Comparison of ENCODE assay signal across 6 cellular contexts in the genomic region with DNA sequence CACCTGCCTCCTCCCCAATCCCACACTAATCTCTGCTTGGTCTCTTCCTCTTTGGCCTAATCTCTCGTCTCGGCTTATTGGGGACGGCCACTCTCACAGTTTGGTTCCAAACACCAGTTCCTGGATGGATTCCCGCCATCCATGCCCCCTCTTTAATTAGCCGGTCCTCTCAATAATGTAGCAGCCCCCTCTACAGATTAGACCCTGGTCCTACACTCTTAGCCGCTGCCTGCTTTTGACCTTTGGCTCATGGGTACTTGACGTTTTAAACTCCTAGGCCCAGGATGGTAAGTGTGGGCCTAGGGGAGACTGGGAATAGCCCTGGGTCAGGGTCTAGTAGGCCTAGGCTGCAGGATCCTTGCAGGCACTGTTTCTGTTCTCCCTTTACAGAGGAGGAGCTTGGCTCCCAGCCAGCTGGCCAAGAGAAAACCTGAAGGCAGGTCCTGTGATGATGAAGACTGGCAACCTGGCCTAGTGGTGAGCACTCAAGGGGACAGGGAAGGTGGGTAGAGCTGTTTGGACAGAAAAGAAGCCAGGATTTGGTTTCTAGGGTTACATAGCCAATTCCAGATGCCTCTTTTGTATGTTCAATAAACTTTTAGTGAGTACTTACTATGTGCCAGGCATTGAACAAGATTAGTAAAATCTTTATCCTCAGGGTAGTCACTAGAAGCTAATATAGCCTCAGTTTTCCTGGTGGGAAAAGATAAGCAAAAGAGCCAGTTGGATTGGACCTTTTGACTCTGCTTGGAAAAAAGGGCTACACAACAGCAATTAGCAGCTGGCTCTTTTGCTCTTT. TPM values are rescaled to one million over a fixed set of nuclear protein-coding genes. Genes with fewer than 3 reads are reported as not detected.
DNase-seq lines count a peak whose midpoint lies in the region; ATAC-seq and TF ChIP-seq lines count a peak whose summit lies in the region.

No MANE protein-coding gene starts in this region.

- TF ChIP-seq CTCF in colonic mucosa (IDR thresholded peaks at IDR 0.05) (no peak), prostate gland (IDR thresholded peaks at IDR 0.05) (no peak)

- DNase-seq in NCI-H1436 (lab: John Stamatoyannopoulos, UW), result peak; percentile 58
- no peak for DNase-seq in NCI-H1436 treated with DMSO at 0.1 percent for 48 hours (lab: John Stamatoyannopoulos, UW)
- DNase-seq in NCI-H524 (lab: John Stamatoyannopoulos, UW), result peak; percentile 14 to 62
- DNase-seq in colonic mucosa, result peak; percentile 82
- DNase-seq in prostate gland (ENCODE audit: low spot score), result no peak

- ATAC-seq in GM18861 (IDR thresholded peaks at IDR 0.05; ENCODE audit: unreplicated experiment), result no peak

- H3K27ac ChIP-seq in colonic mucosa, result no peak overlapping the region
- H3K27ac ChIP-seq in prostate gland, result no peak overlapping the region

- no peaks in the 10 kb centered on the region for H3K9me3 ChIP-seq in colonic mucosa
- H3K9me3 ChIP-seq in prostate gland, result no peaks in the 10 kb centered on the region

- peak overlapping the region in 1 of 2 donors; percentile 21 for H3K9ac ChIP-seq in colonic mucosa (ENCODE audit: low read depth in 2 of 2, low read length in 2 of 2)

- intact Hi-C loops in colonic mucosa (cut with DNase I), result loop anchor here (10.0 kb wide), 1 partner anchor 96 kb away; a partner anchor contains a TSS
- intact Hi-C loops in prostate gland (cut with DNase I), result no loop called here

- H3K4me3 ChIP-seq in colonic mucosa, result peak overlapping the region; percentile 65
- peak overlapping the region; percentile 38 to 39 for H3K4me3 ChIP-seq in prostate gland

- H3K4me1 ChIP-seq in colonic mucosa (no peaks in the 10 kb centered on the region), prostate gland (replicated peaks) (no peaks in the 10 kb centered on the region)

- TF ChIP-seq POLR2A in prostate gland (IDR thresholded peaks at IDR 0.05), result no peak

- 3% methylated on average over 7 of the region's 7 CpGs for WGBS in prostate gland

- H3K36me3 ChIP-seq in colonic mucosa (no peaks in the 10 kb centered on the region), prostate gland (no peaks in the 10 kb centered on the region)

- H3K27me3 ChIP-seq in colonic mucosa (no peaks in the 10 kb centered on the region), prostate gland (replicated peaks; ENCODE audit: insufficient read depth) (no peaks in the 10 kb centered on the region)

RNA-seq across cellular contexts. Expression of a gene that starts 0.8 kb away (rescaled TPM):
- total RNA-seq in colonic mucosa (10 to 100 TPM in 1 of 2 donors, 1 to 10 TPM in 1; 5.9 to 27.5 TPM), prostate gland (1 to 10 TPM; 8.2 to 8.4 TPM)

RNA-seq across cellular contexts. Expression of a gene that starts 45.2 kb away (rescaled TPM):
- total RNA-seq in colonic mucosa (1 to 10 TPM in 1 of 2 donors, under 1 TPM in 1; 0.80 to 1.1 TPM), prostate gland (10 to 100 TPM; 12.7 to 17.5 TPM)

RNA-seq across cellular contexts. Expression of a gene that starts 50.1 kb away (rescaled TPM):
- total RNA-seq in colonic mucosa (10 to 100 TPM; 20.9 to 38.9 TPM), prostate gland (100 to 1,000 TPM; 106 to 120 TPM)

RNA-seq across cellular contexts. Expression of a gene that starts 55.1 kb away (rescaled TPM):
- total RNA-seq in colonic mucosa (10 to 100 TPM; 49.3 to 55.8 TPM), prostate gland (100 to 1,000 TPM in 1 of 2 donors, 10 to 100 TPM in 1; 97.2 to 143 TPM)

RNA-seq across cellular contexts. Expression of a gene that starts 55.2 kb away (rescaled TPM):
- total RNA-seq in colonic mucosa (100 to 1,000 TPM; 451 to 502 TPM), prostate gland (100 to 1,000 TPM; 258 to 391 TPM)

Comparison
In these comparisons a context has a peak if more than half of its experiments do, and no peak if none do; other contexts are left out.
1. DNase-seq: peak in NCI-H1436 (single experiment), NCI-H524 (2 of 2) and colonic mucosa (single experiment); none in NCI-H1436 treated with DMSO at 0.1 percent for 48 hours (single experiment) and prostate gland (single experiment).
2. RNA of a gene that starts 45.2 kb away (total RNA-seq): 12.7 to 17.5 TPM in prostate gland; 0.80 to 1.1 TPM in colonic mucosa; every median in the first group is over 4 times any median in the second.